16 cellular contexts compared by ENCODE assay signal in the genomic region with DNA sequence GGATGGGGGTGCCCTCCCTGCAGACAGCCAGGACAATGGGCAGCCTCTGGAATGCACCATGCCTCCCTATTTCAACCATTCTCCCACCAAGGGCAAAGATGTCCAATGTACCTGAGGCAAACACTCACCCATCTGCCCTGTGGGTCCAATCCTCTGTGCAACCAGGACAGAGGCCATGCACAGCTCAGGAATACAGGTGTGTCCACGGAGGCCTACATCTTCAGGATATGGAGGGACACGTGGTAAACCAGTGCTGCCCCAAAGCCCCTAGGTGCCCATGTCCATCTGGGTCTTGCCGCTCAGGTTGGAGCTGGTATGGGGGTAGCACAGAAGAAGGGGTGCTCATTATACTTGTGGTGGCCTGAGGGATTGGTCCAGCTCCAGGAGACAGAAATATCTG. TPM values are rescaled to one million over a fixed set of nuclear protein-coding genes. Genes with fewer than 3 reads are reported as not detected.
DNase-seq lines count a peak whose midpoint lies in the region; ATAC-seq, FAIRE-seq and TF ChIP-seq lines count a peak whose summit lies in the region.
"Had no signal": no experiment of that assay in that cellular context is flagged by ENCODE, and none has a peak within 500 bp of the region (broad histone marks: within the 10 kb centered on the region; RNA-seq: fewer than 3 reads in every experiment).

No MANE protein-coding gene starts in this region.

- no peaks in the 10 kb centered on the region for H3K9me3 Mint-ChIP-seq in activated CD4-positive, alpha-beta T cell treated with anti-CD3 and anti-CD28 coated beads for 36 hours (ENCODE audit: low read depth)
- H3K9me3 Mint-ChIP-seq in nephron = no peaks in the 10 kb centered on the region
- H3K9me3 Mint-ChIP-seq: neural progenitor cell had no signal

- ATAC-seq in activated CD4-positive, alpha-beta T cell treated with anti-CD3 and anti-CD28 coated beads for 36 hours = no peak
- no peak for ATAC-seq in K562
- no peak for ATAC-seq in HG02870 (IDR thresholded peaks at IDR 0.05; ENCODE audit: unreplicated experiment)
- no peak for ATAC-seq in GM19328 (IDR thresholded peaks at IDR 0.05; ENCODE audit: unreplicated experiment)
- ATAC-seq: SK-N-SH treated with all-trans-retinoic acid at 6 μM for 48 hours had no signal

- intact Hi-C loops in activated CD4-positive, alpha-beta T cell treated with anti-CD3 and anti-CD28 coated beads for 36 hours (cut with DNase I, micrococcal nuclease) = loop anchor here (2.0 kb wide), 1 partner anchor 59 kb away; no protein-coding TSS in a partner anchor
- intact Hi-C loops in K562 (cut with micrococcal nuclease) = loop anchor here (2.0 kb wide), 1 partner anchor 91 kb away; no protein-coding TSS in a partner anchor
- intact Hi-C loops in vagina (cut with DNase I) = no loop called here

- no peak overlapping the region for H2AFZ ChIP-seq in K562 (ENCODE audit: low read depth, low read length)
- H2AFZ ChIP-seq: neural progenitor cell had no signal

- TF ChIP-seq CTCF in K562 (IDR thresholded peaks at IDR 0.05 in 2 of 3, conservative IDR thresholded peaks at IDR 0.05 in 1 of 3; ENCODE audit: insufficient read depth in 2 of 3, low read depth in 1 of 3, low read length in 3 of 3) (no peak), nephron (IDR thresholded peaks at IDR 0.05; ENCODE audit: unreplicated experiment in 3 of 3) (no peak), vagina (IDR thresholded peaks at IDR 0.05) (no peak)

- no peaks in the 10 kb centered on the region for H3K36me3 ChIP-seq in KOPT-K1 (ENCODE audit: insufficient read depth, low read length)
- no peaks in the 10 kb centered on the region; the same call in 2 of the 3 replicates for H3K36me3 ChIP-seq in K562 (ENCODE audit: control insufficient read depth, insufficient read depth, low read length)
- peaks cover 0 to 3% of the 10 kb centered on the region in 2 donors for H3K36me3 ChIP-seq in vagina
- H3K36me3 ChIP-seq: neural progenitor cell had no signal

- in situ Hi-C loops in K562 (cut with MboI) = no loop called here

- no peaks in the 10 kb centered on the region for H4K20me1 ChIP-seq in K562 (replicated peaks; ENCODE audit: control insufficient read depth, insufficient read depth, low read length)

- H3K4me3 Mint-ChIP-seq in activated CD4-positive, alpha-beta T cell treated with anti-CD3 and anti-CD28 coated beads for 36 hours = peak overlapping the region; percentile 57
- H3K4me3 Mint-ChIP-seq in nephron = no peak overlapping the region
- H3K4me3 Mint-ChIP-seq: neural progenitor cell had no signal

- H3K4me1 ChIP-seq in K562 (replicated peaks in 1 of 2; ENCODE audit: control insufficient read depth in 2 of 2, insufficient read depth in 2 of 2, low read length in 2 of 2) (peaks cover 67 to 73% of the 10 kb centered on the region in 2 experiments), vagina (peaks cover 17% of the 10 kb centered on the region)

- no peak for TF ChIP-seq EP300 in K562 (IDR thresholded peaks at IDR 0.05; ENCODE audit: low read length)

- peaks cover 86% of the 10 kb centered on the region for H3K4me1 Mint-ChIP-seq in activated CD4-positive, alpha-beta T cell treated with anti-CD3 and anti-CD28 coated beads for 36 hours
- H3K4me1 Mint-ChIP-seq in nephron = peaks cover 51% of the 10 kb centered on the region

- H3K27me3 Mint-ChIP-seq in activated CD4-positive, alpha-beta T cell treated with anti-CD3 and anti-CD28 coated beads for 36 hours = no peaks in the 10 kb centered on the region
- no peaks in the 10 kb centered on the region for H3K27me3 Mint-ChIP-seq in nephron (ENCODE audit: low read depth)

- peak overlapping the region; percentile 99 for H3K27ac Mint-ChIP-seq in activated CD4-positive, alpha-beta T cell treated with anti-CD3 and anti-CD28 coated beads for 36 hours
- peak overlapping the region; percentile 93 to 97 (median 96) for H3K27ac Mint-ChIP-seq in nephron
- H3K27ac Mint-ChIP-seq: neural progenitor cell had no signal

- DNase-seq in activated CD4-positive, alpha-beta T cell treated with anti-CD3 and anti-CD28 coated beads for 36 hours = peak; percentile 18
- DNase-seq in activated CD4-positive, alpha-beta T cell treated with anti-CD3 and anti-CD28 coated beads for 1 hour = no peak
- DNase-seq in K562 (ENCODE audit: extremely low read depth in 1 of 4, low spot score in 3 of 4) = peak in 1 of 4 experiments; percentile 7
- no peak for DNase-seq in vagina (ENCODE audit: extremely low spot score in 2 of 2)
- DNase-seq: activated CD4-positive, CD25-positive, alpha-beta regulatory T cell; activated gamma-delta T cell; sigmoid colon had no signal

- H3K27ac ChIP-seq in KOPT-K1 (ENCODE audit: low read depth, low read length, poor library complexity, severe bottlenecking) (peak overlapping the region; percentile 98), K562 (ENCODE audit: extremely low read depth, low read depth, low read length) (peak overlapping the region; percentile 95), vagina (no peak overlapping the region)
- H3K27ac ChIP-seq: neural progenitor cell, sigmoid colon had no signal

- H3K36me3 Mint-ChIP-seq in activated CD4-positive, alpha-beta T cell treated with anti-CD3 and anti-CD28 coated beads for 36 hours (ENCODE audit: low read depth) = peaks cover 53% of the 10 kb centered on the region
- no peaks in the 10 kb centered on the region for H3K36me3 Mint-ChIP-seq in nephron (ENCODE audit: low read depth)
- H3K36me3 Mint-ChIP-seq: neural progenitor cell had no signal

- H3K79me2 ChIP-seq in K562 (ENCODE audit: control insufficient read depth, insufficient read depth, low read length) = peaks cover 21% of the 10 kb centered on the region; the same call in 2 of the 3 replicates

- H3K4me3 ChIP-seq in K562 = no peak overlapping the region
- H3K4me3 ChIP-seq in vagina = no peak overlapping the region
- H3K4me3 ChIP-seq: neural progenitor cell, sigmoid colon had no signal

- peak overlapping the region; percentile 22 to 75; a peak in 3 of 4 replicates for H3K9ac ChIP-seq in K562 (ENCODE audit: insufficient read depth in 1 of 2, low read depth in 2 of 2, low read length in 2 of 2)
- H3K9ac ChIP-seq: neural progenitor cell had no signal

- no peaks in the 10 kb centered on the region for H3K9me3 ChIP-seq in KOPT-K1 (ENCODE audit: insufficient read depth, low read length, poor library complexity, severe bottlenecking)
- no peaks in the 10 kb centered on the region for H3K9me3 ChIP-seq in K562 (replicated peaks; ENCODE audit: control insufficient read depth, insufficient read depth, low read depth, low read length)
- H3K9me3 ChIP-seq in vagina = no peaks in the 10 kb centered on the region
- H3K9me3 ChIP-seq: sigmoid colon had no signal

- H3K27me3 ChIP-seq in K562 (ENCODE audit: control insufficient read depth in 2 of 2, insufficient read depth in 2 of 2, low read length in 2 of 2) = no peaks in the 10 kb centered on the region
- H3K27me3 ChIP-seq in vagina = no peaks in the 10 kb centered on the region
- H3K27me3 ChIP-seq: neural progenitor cell, sigmoid colon had no signal

- H3K9me1 ChIP-seq in K562 (ENCODE audit: control insufficient read depth, insufficient read depth, low read length) = no peaks in the 10 kb centered on the region

- peak overlapping the region; percentile 13; the same call in 1 of the 2 replicates for H3K4me2 ChIP-seq in K562 (ENCODE audit: insufficient read depth, low read length)
- H3K4me2 ChIP-seq: neural progenitor cell had no signal

- POLR2A ChIA-PET in activated CD4-positive, alpha-beta T cell treated with anti-CD3 and anti-CD28 coated beads for 36 hours (lab: Charles Lee) = interaction anchor here (0.6 to 2.7 kb wide), 3 partner anchors 8 to 14 kb away, joined by 3 to 11 read pairs (median 4); no protein-coding TSS in a partner anchor
- POLR2A ChIA-PET in K562 (lab: Yijun Ruan, JAX) = interaction anchor here (0.6 to 3.5 kb wide), 8 partner anchors 11 to 147 kb away, joined by 3 to 31 read pairs (median 6); partner anchors contain the start of genes BYSL, MED20 and TAF8

- TF ChIP-seq RAD21 in K562 (CRISPR knock-in tag; conservative IDR thresholded peaks at IDR 0.05 in 1 of 2, IDR thresholded peaks at IDR 0.05 in 1 of 2) = no peak

- CTCF ChIA-PET in activated CD4-positive, alpha-beta T cell treated with anti-CD3 and anti-CD28 coated beads for 36 hours (lab: Charles Lee) = interaction anchor here (0.7 to 3.2 kb wide), 5 partner anchors 10 to 347 kb away, joined by 3 to 18 read pairs (median 7); no protein-coding TSS in a partner anchor
- CTCF ChIA-PET in K562 (lab: Yijun Ruan, JAX; ENCODE audit: low intra/inter-chr PET ratio) = no interaction called here

- WGBS in K562 (ENCODE audit: insufficient coverage, low coverage, missing lambda C conversion rate) = 73% methylated on average over 3 of the region's 3 CpGs

- BruUV-seq in K562 (replicated peaks; lab: Mats Ljungman, UMichigan) = no TSS peak

- no peak for FAIRE-seq in K562 (lab: Jason Lieb, UNC)
- FAIRE-seq: endothelial cell of umbilical vein, GM19239, HTR-8/SVneo had no signal

- TF ChIP-seq POLR2A in K562 (conservative IDR thresholded peaks at IDR 0.05) (no peak), vagina (IDR thresholded peaks at IDR 0.05) (no peak)

TF ChIP-seq in K562, 482 proteins besides CTCF, POLR2A, EP300 and RAD21 (continues in another document):
- TF ChIP-seq ZNF12 (CRISPR knock-in tag; IDR thresholded peaks at IDR 0.05) = peak; percentile 8; the same call in 1 of the 2 replicates
- TF ChIP-seq ZNF311 (CRISPR knock-in tag; IDR thresholded peaks at IDR 0.05) = no peak

RNA-seq across cellular contexts. Expression of gene TAF8, which starts 20.4 kb away (rescaled TPM):
- 10 to 100 TPM; 52.3 to 53.1 TPM for total RNA-seq in activated CD4-positive, alpha-beta T cell treated with anti-CD3 and anti-CD28 coated beads for 36 hours
- 128 and 137 TPM in 2 replicates for total RNA-seq in K562 (2011; cell fraction: chromatin; rRNA removed; ENCODE audit: low replicate concordance)
- total RNA-seq in K562 (2011; cell fraction: nucleolus; rRNA removed) = 89.7 and 95.9 TPM in 2 replicates
- 111 and 145 TPM in 2 replicates for total RNA-seq in K562 (2011; cell fraction: nucleoplasm; rRNA removed)
- 37.8 and 45.6 TPM in 2 replicates for total RNA-seq in K562 (2014; rRNA removed)
- 41.0 and 43.8 TPM in 2 replicates for total RNA-seq in K562 (2014; rRNA removed; fragmentation: Illumina TruSeq; extraction: Trizol)
- total RNA-seq in K562 (2015; rRNA removed; fragmentation: Illumina TruSeq; extraction: Trizol) = 29.4 and 32.3 TPM in 2 replicates
- 49.1 and 51.4 TPM in 2 replicates for total RNA-seq in K562 (2021)
- 52.8 and 57.2 TPM in 2 replicates for polyA plus RNA-seq in K562 (2011; rRNA removed)
- polyA plus RNA-seq in K562 (2011; cell fraction: cytosol; rRNA removed) = 58.0 and 76.8 TPM in 2 replicates
- polyA plus RNA-seq in K562 (2011; cell fraction: nucleus; rRNA removed) = 33.2 and 40.6 TPM in 2 replicates
- polyA plus RNA-seq in K562 (2012) = 24.5 and 33.6 TPM in 2 replicates
- 49.2 and 52.6 TPM in 2 replicates for polyA plus RNA-seq in K562 (2014; fragmentation: Illumina TruSeq; extraction: Trizol)
- polyA plus RNA-seq in K562 (2014; fragmentation: Nextera tagmentation; extraction: Ambion mirVana) = 10 to 100 TPM; 58.9 to 84.0 TPM
- 57.1 and 60.3 TPM in 2 replicates for polyA plus RNA-seq in K562 (2014; rRNA removed)
- 89.5 and 117 TPM in 2 replicates for polyA minus RNA-seq in K562 (2011; rRNA and poly(A)+ RNA removed)
- 30.9 and 35.3 TPM in 2 replicates for polyA minus RNA-seq in K562 (2011; cell fraction: cytosol; rRNA and poly(A)+ RNA removed)
- polyA minus RNA-seq in K562 (2011; cell fraction: nucleus; rRNA and poly(A)+ RNA removed) = 37.0 and 60.9 TPM in 2 replicates
- 35.6 TPM for total RNA-seq in vagina
